12 cellular contexts compared by ENCODE assay signal in genomic region chrX:138925330-138925729, GRCh38.
DNase-seq lines count a peak whose midpoint lies in the region; ATAC-seq and TF ChIP-seq lines count a peak whose summit lies in the region.
"Had no signal": no experiment of that assay in that cellular context is flagged by ENCODE, and none has a peak within 500 bp of the region (broad histone marks: within the 10 kb centered on the region; RNA-seq: fewer than 3 reads in every experiment).

No MANE protein-coding gene starts in this region.

- peak; percentile 93 for DNase-seq in HCEC 1CT
- peak; percentile 48 for DNase-seq in RPMI7951 (ENCODE audit: low read depth)
- peak; percentile 94 for DNase-seq in fibroblast of the aortic adventitia (ENCODE audit: low read depth)
- peak; percentile 70 for DNase-seq in skeletal muscle cell (ENCODE audit: low read depth)
- DNase-seq in HUDEP-2 (lab: John Stamatoyannopoulos, UW; ENCODE audit: unreplicated experiment in 76 of 76) = no peak
- DNase-seq: activated CD4-positive, alpha-beta memory T cell treated with anti-CD3 and anti-CD28 coated beads for 36 hours; right lobe of liver; SK-N-SH had no signal

- ATAC-seq in HG03460 (IDR thresholded peaks at IDR 0.05; ENCODE audit: unreplicated experiment) (no peak), GM19452 (IDR thresholded peaks at IDR 0.05; ENCODE audit: unreplicated experiment) (no peak), GM18907 (IDR thresholded peaks at IDR 0.05; ENCODE audit: unreplicated experiment) (no peak)

- H3K4me3 ChIP-seq in fibroblast of the aortic adventitia (ENCODE audit: low read depth, low read length) (no peak overlapping the region), skeletal muscle cell (ENCODE audit: low read depth, low read length) (no peak overlapping the region)
- H3K4me3 ChIP-seq: lung, right lobe of liver had no signal

- no peak for TF ChIP-seq CTCF in fibroblast of the aortic adventitia (IDR thresholded peaks at IDR 0.05; ENCODE audit: insufficient read depth, low read length)

Comparison
In these comparisons a context has a peak if more than half of its experiments do, and no peak if none do; other contexts are left out.
1. DNase-seq: peak in HCEC 1CT (single experiment), RPMI7951 (single experiment), fibroblast of the aortic adventitia (single experiment) and skeletal muscle cell (single experiment); none in HUDEP-2 (0 of 76).